8 cellular contexts compared by ENCODE assay signal in genomic region chr7:100626530-100627237, GRCh38. TPM values are rescaled to one million over a fixed set of nuclear protein-coding genes. Genes with fewer than 3 reads are reported as not detected.
DNase-seq lines count a peak whose midpoint lies in the region; ATAC-seq and TF ChIP-seq lines count a peak whose summit lies in the region.

No MANE protein-coding gene starts in this region.

- ATAC-seq in DND-41 (ENCODE audit: insufficient read depth, low read depth) (peak; percentile 96), GM18870 (IDR thresholded peaks at IDR 0.05; ENCODE audit: unreplicated experiment) (no peak)

- H3K4me3 ChIP-seq in DND-41 (ENCODE audit: low read depth in 1 of 2, low read length in 2 of 2) (peak overlapping the region; percentile 9 to 65; a peak in 3 of 4 replicates), astrocyte of the cerebellum (ENCODE audit: low read depth, low read length) (peak overlapping the region; percentile 27), skeletal muscle tissue (ENCODE audit: low read length in 3 of 3) (peak overlapping the region in 2 of 3 donors; percentile 13 to 26)

- in situ Hi-C loops in astrocyte of the cerebellum (cut with HindIII; ENCODE audit: low sequenced_read_pairs) = no loop called here

- H2AFZ ChIP-seq in DND-41 (ENCODE audit: low read depth, low read length) = peak overlapping the region; percentile 96

- H3K4me2 ChIP-seq in DND-41 (ENCODE audit: insufficient read depth, low read length) = peak overlapping the region; percentile 94

- peaks cover 18% of the 10 kb centered on the region for H3K4me1 ChIP-seq in DND-41 (ENCODE audit: insufficient read depth, low read length)
- peaks cover 0 to 8% (median 4%) of the 10 kb centered on the region in 3 donors for H3K4me1 ChIP-seq in skeletal muscle tissue (ENCODE audit: control insufficient read depth in 3 of 3, insufficient read depth in 3 of 3, low read length in 3 of 3)

- H3K27me3 ChIP-seq in DND-41 (ENCODE audit: insufficient read depth, low read length, poor library complexity) (no peaks in the 10 kb centered on the region), skeletal muscle tissue (ENCODE audit: control insufficient read depth in 3 of 3, insufficient read depth in 3 of 3, low read length in 3 of 3) (peaks cover 9 to 23% (median 19%) of the 10 kb centered on the region in 3 donors)

- peak overlapping the region; percentile 69 for H3K9ac ChIP-seq in DND-41 (ENCODE audit: low read depth, low read length)
- peak overlapping the region in 1 of 3 donors; percentile 25 for H3K9ac ChIP-seq in skeletal muscle tissue (ENCODE audit: low read depth in 1 of 3, low read length in 3 of 3)

- no peaks in the 10 kb centered on the region for H4K20me1 ChIP-seq in DND-41 (ENCODE audit: insufficient read depth, low read length)

- DNase-seq in DND-41 = peak; percentile 93
- DNase-seq in HCEC 1CT = peak; percentile 84
- DNase-seq in NCI-H128 (lab: John Stamatoyannopoulos, UW; ENCODE audit: unreplicated experiment) = peak; percentile 46
- DNase-seq in T-helper 9 cell = peak; percentile 88
- DNase-seq in astrocyte of the cerebellum (ENCODE audit: low read depth) = peak; percentile 22
- DNase-seq in hypothalamus (lab: John Stamatoyannopoulos, UW) = peak in 42 of 51 donors; percentile 2 to 74 (median 47)

- H3K27ac ChIP-seq in DND-41 (ENCODE audit: low read length) (peak overlapping the region; percentile 76), skeletal muscle tissue (ENCODE audit: low read depth, low read length) (no peak overlapping the region)

- TF ChIP-seq CTCF in DND-41 (IDR thresholded peaks at IDR 0.05; ENCODE audit: borderline replicate concordance, extremely low read depth, low read length, poor library complexity, severe bottlenecking) (no peak), astrocyte of the cerebellum (IDR thresholded peaks at IDR 0.05; ENCODE audit: low read depth, low read length, missing control alignments) (no peak)

- H3K9me3 ChIP-seq in DND-41 (ENCODE audit: insufficient read depth, low read length, severe bottlenecking) (no peaks in the 10 kb centered on the region), skeletal muscle tissue (ENCODE audit: control insufficient read depth in 3 of 3, low read length in 3 of 3) (no peaks in the 10 kb centered on the region)

- no peaks in the 10 kb centered on the region for H3K79me2 ChIP-seq in DND-41 (ENCODE audit: insufficient read depth, low read length)

- H3K36me3 ChIP-seq in DND-41 (ENCODE audit: insufficient read depth, low read length) (no peaks in the 10 kb centered on the region), skeletal muscle tissue (ENCODE audit: control insufficient read depth in 3 of 3, insufficient read depth in 3 of 3, low read length in 3 of 3) (no peaks in the 10 kb centered on the region)

RNA-seq across cellular contexts. Expression of gene MOSPD3, which starts 14.3 kb away (rescaled TPM):
- 2.6 TPM for total RNA-seq in skeletal muscle tissue

RNA-seq across cellular contexts. Expression of gene TFR2, which starts 14.7 kb away (rescaled TPM):
- 1.0 TPM for total RNA-seq in skeletal muscle tissue

RNA-seq across cellular contexts. Expression of gene PCOLCE, which starts 24.5 kb away (rescaled TPM):
- total RNA-seq in skeletal muscle tissue = 91.9 TPM

RNA-seq across cellular contexts. Expression of gene ACTL6B, which starts 29.6 kb away (rescaled TPM):
- total RNA-seq in skeletal muscle tissue = not detected

RNA-seq across cellular contexts. Expression of gene FBXO24, which starts 40.6 kb away (rescaled TPM):
- total RNA-seq in skeletal muscle tissue = 1.0 TPM

Comparison
In these comparisons a context has a peak if more than half of its experiments do, and no peak if none do; other contexts are left out.
1. DNase-seq: peak in every context shown above with its lines; median percentile 93 in DND-41; 88 in T-helper 9 cell; 84 in HCEC 1CT; 47 in hypothalamus; 46 in NCI-H128; 22 in astrocyte of the cerebellum.